1 cellular context compared by ENCODE assay signal in the genomic region with DNA sequence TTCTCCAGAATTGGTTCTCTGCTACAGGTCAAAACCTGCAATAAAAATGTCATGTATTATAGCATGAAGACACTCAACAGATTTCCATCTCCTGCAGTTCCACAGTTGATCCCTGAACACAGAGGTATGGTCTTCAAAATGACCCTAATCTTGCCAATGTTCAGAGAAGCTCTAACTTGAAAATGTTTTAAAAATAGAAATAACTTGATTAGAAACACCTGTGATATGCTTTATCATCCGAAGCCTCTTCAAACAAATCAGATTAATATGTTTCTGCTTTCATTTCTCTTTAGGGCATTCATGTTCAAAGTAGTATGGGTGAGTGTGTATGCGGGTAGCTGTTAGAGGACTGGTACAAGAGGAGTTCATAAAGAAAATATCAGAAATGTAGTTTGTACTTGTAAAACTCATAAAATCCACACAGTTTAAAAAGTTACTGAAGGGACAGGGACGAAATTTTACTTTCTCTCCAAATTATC.
TF ChIP-seq lines count a peak whose summit lies in the region.

No MANE protein-coding gene starts in this region.

TF ChIP-seq in IMR-90, 13 proteins besides CTCF, POLR2A, EP300 and RAD21 (continued from another document):
- TF ChIP-seq USF2 (IDR thresholded peaks at IDR 0.05; ENCODE audit: low read depth, low read length) (no peak), RCOR1 (IDR thresholded peaks at IDR 0.05; ENCODE audit: insufficient replicate concordance, low read length) (no peak)
